ENCODE assay signal across 8 cellular contexts in the genomic region with DNA sequence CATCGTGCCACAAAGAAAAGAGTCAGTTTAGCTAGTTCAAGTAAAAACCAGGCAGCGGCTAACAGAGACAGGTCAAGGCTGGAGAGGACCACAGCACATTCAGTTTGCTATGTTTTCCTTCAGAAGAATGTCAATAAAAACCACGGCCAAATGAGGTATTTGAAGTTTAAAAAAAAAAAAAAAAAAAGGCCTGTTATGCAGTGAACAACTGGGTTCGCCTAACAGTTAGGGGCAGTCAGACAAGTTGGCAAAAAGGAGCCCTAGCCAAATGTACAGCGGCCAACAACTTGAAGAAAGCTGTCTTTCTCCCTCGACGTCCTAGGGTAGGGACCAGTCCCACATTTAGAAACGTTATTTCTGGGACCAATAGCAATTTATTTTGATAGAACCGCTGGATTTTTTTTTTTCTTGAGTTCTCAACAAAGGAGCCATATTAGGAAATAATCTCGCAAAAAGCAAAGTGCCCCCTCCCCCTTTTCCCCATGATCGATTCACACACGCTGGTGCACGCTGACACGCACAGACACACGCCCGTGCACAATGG.
DNase-seq lines count a peak whose midpoint lies in the region; ATAC-seq and TF ChIP-seq lines count a peak whose summit lies in the region.

No MANE protein-coding gene starts in this region.

- H3K36me3 ChIP-seq in CD4-positive, CD25-positive, alpha-beta regulatory T cell (ENCODE audit: control insufficient read depth, insufficient read depth, low read length) = no peaks in the 10 kb centered on the region
- H3K36me3 ChIP-seq in Panc1 (ENCODE audit: control insufficient read depth, insufficient read depth, low read length) = no peaks in the 10 kb centered on the region
- H3K36me3 ChIP-seq in osteoblast (ENCODE audit: insufficient read depth, low read length) = no peaks in the 10 kb centered on the region

- peak overlapping the region; percentile 65 for H2AFZ ChIP-seq in osteoblast (ENCODE audit: low read length)

- H3K4me3 Mint-ChIP-seq in CD4-positive, CD25-positive, alpha-beta regulatory T cell = peak overlapping the region; percentile 33 to 79 (median 65)

- peaks cover 57% of the 10 kb centered on the region for H3K27me3 Mint-ChIP-seq in CD4-positive, CD25-positive, alpha-beta regulatory T cell

- H4K20me1 ChIP-seq in osteoblast (ENCODE audit: insufficient read depth, low read length) = no peaks in the 10 kb centered on the region

- CTCF ChIA-PET in Panc1 (lab: Charles Lee) = interaction anchor here (0.7 kb wide), 1 partner anchor 141 kb away, joined by 3 read pairs; no protein-coding TSS in a partner anchor

- peaks cover 12% of the 10 kb centered on the region for H3K79me2 ChIP-seq in osteoblast (ENCODE audit: insufficient read depth, low read length)

- no peaks in the 10 kb centered on the region for H3K9me3 Mint-ChIP-seq in CD4-positive, CD25-positive, alpha-beta regulatory T cell

- TF ChIP-seq CTCF in Panc1 (IDR thresholded peaks at IDR 0.05) (no peak), fibroblast of mammary gland (conservative IDR thresholded peaks at IDR 0.05; ENCODE audit: control insufficient read depth, insufficient read depth, low read depth, low read length) (no peak), osteoblast (IDR thresholded peaks at IDR 0.05; ENCODE audit: extremely low read depth, low read depth, low read length) (no peak)

- no peak for DNase-seq in CD4-positive, CD25-positive, alpha-beta regulatory T cell
- DNase-seq in Panc1 (ENCODE audit: low read depth, low spot score) (no peak), fibroblast of mammary gland (ENCODE audit: low read depth) (peak; percentile 14), osteoblast (ENCODE audit: insufficient read length, low spot score, missing footprints) (no peak), NCI-H187 (lab: John Stamatoyannopoulos, UW) (no peak), D341Med (ENCODE audit: low spot score) (no peak), SKM-1 treated with dmso at 0.1 percent for 144 hours (lab: John Stamatoyannopoulos, UW; ENCODE audit: unreplicated experiment) (no peak)

- intact Hi-C loops in Panc1 (cut with micrococcal nuclease; ENCODE audit: unreplicated experiment) = loop anchor here (10.0 kb wide), 1 partner anchor 143 kb away; no protein-coding TSS in a partner anchor

- in situ Hi-C loops in Panc1 (cut with HindIII; ENCODE audit: low pct_unique_long_range_greater_than_20kb, low sequenced_read_pairs) = no loop called here

- no peaks in the 10 kb centered on the region for H3K36me3 Mint-ChIP-seq in CD4-positive, CD25-positive, alpha-beta regulatory T cell

- peaks cover 0 to 15% (median 4%) of the 10 kb centered on the region in 4 donors for H3K4me1 Mint-ChIP-seq in CD4-positive, CD25-positive, alpha-beta regulatory T cell

- peaks cover 13% of the 10 kb centered on the region for H3K4me1 ChIP-seq in CD4-positive, CD25-positive, alpha-beta regulatory T cell (ENCODE audit: control insufficient read depth, insufficient read depth, low read length, poor library complexity, severe bottlenecking)
- peaks cover 7% of the 10 kb centered on the region for H3K4me1 ChIP-seq in Panc1 (ENCODE audit: control insufficient read depth, insufficient read depth, low read length)
- H3K4me1 ChIP-seq in osteoblast (ENCODE audit: insufficient read depth, low read length) = peaks cover 27% of the 10 kb centered on the region

- BruUV-seq in Panc1 (replicated peaks; lab: Mats Ljungman, UMichigan) = no TSS peak

- no peak overlapping the region for H3K27ac ChIP-seq in CD4-positive, CD25-positive, alpha-beta regulatory T cell (ENCODE audit: insufficient read depth, low read length, poor library complexity, severe bottlenecking)
- H3K27ac ChIP-seq in Panc1 (ENCODE audit: low read length) (peak overlapping the region; percentile 21; the same call in 1 of the 2 replicates), osteoblast (ENCODE audit: low read depth, low read length) (peak overlapping the region; percentile 75)

- H3K27me3 ChIP-seq in CD4-positive, CD25-positive, alpha-beta regulatory T cell (ENCODE audit: control insufficient read depth, insufficient read depth, low read length) = peaks cover 15% of the 10 kb centered on the region
- H3K27me3 ChIP-seq in Panc1 (ENCODE audit: control insufficient read depth, insufficient read depth, low read length) (no peaks in the 10 kb centered on the region), osteoblast (ENCODE audit: insufficient read depth, low read length) (no peaks in the 10 kb centered on the region)

- peak overlapping the region in 1 of 3 donors; percentile 49 for H3K27ac Mint-ChIP-seq in CD4-positive, CD25-positive, alpha-beta regulatory T cell

- ATAC-seq in CD4-positive, CD25-positive, alpha-beta regulatory T cell (ENCODE audit: low read depth in 2 of 2) = no peak
- no peak for ATAC-seq in Panc1
- ATAC-seq in GM18868 (IDR thresholded peaks at IDR 0.05; ENCODE audit: unreplicated experiment) = no peak

- peak overlapping the region; percentile 95 for H3K4me2 ChIP-seq in osteoblast (ENCODE audit: insufficient read depth, low read length)

- peak overlapping the region; percentile 37 for H3K4me3 ChIP-seq in CD4-positive, CD25-positive, alpha-beta regulatory T cell (ENCODE audit: low read depth, low read length)
- H3K4me3 ChIP-seq in Panc1 (ENCODE audit: low read depth in 2 of 2, low read length in 2 of 2) (peak overlapping the region; percentile 51 to 65), fibroblast of mammary gland (ENCODE audit: control insufficient read depth, low read depth, low read length) (peak overlapping the region; percentile 61), osteoblast (ENCODE audit: insufficient read depth, low read length) (peak overlapping the region; percentile 80)

- POLR2A ChIA-PET in Panc1 (lab: Charles Lee) = interaction anchor here (0.7 kb wide), 1 partner anchor 110 kb away, joined by 6 read pairs; no protein-coding TSS in a partner anchor

- no peaks in the 10 kb centered on the region for H3K9me3 ChIP-seq in CD4-positive, CD25-positive, alpha-beta regulatory T cell (ENCODE audit: control insufficient read depth in 2 of 2, low read length in 2 of 2)
- no peaks in the 10 kb centered on the region for H3K9me3 ChIP-seq in Panc1 (ENCODE audit: control insufficient read depth, insufficient read depth, low read depth, low read length)
- H3K9me3 ChIP-seq in osteoblast (ENCODE audit: low read depth, low read length) = no peaks in the 10 kb centered on the region
